In the genomic region with DNA sequence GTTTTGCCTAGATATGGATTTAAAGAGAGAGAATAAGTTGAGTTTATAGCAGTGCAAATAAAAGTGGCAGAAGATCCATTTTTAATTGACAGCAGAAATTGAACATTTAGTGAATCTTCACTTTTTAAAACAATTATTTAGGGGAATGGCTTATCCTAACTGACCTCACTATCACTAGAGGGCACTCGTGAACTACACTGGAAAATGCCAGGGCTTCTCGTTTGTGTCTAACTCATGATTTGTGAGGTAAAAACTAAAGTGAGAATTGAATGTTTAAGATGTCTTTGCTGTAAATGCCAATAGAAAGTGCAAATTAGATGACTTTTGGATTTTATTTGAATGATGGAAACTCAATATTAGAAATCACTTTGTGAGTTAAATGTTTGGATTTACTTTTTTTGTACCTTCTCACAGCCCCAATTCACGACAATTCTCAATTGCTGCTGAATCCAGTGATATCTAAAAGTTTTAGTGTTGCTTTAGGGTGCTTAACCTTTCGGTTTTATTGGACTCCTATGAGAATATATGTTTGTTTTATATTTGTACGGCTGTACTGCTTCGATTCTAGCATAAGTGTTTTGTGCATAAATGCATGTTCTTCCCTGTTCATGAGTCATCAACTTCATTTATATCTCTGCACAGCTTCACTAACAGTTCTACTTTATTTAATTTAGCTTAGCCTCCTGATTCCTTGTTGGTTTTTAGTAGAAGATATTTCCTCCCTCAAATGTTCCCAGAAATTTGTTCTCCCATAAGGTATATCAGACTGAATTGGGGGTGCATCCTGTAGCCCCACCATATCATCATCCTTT, we compare ENCODE assay signal across 8 cellular contexts.
A peak's percentile ranks its signal among the peaks of the same experiment; 100 is the strongest.
DNase-seq lines count a peak whose midpoint lies in the region; ATAC-seq, FAIRE-seq and TF ChIP-seq lines count a peak whose summit lies in the region.

No MANE protein-coding gene starts in this region.

- no TSS peak for BruUV-seq in PC-3 (replicated peaks; lab: Mats Ljungman, UMichigan)
- no TSS peak for BruUV-seq in endothelial cell of umbilical vein (replicated peaks; lab: Mats Ljungman, UMichigan)

- no peak for TF ChIP-seq POLR2A in endothelial cell of umbilical vein (IDR thresholded peaks at IDR 0.05; ENCODE audit: low read depth, low read length)

- CTCF ChIA-PET in PC-3 (lab: Charles Lee) (interaction anchor here (0.6 kb wide), 1 partner anchor 673 kb away, joined by 3 read pairs; no protein-coding TSS in a partner anchor), endothelial cell of umbilical vein (lab: Charles Lee) (interaction anchor here (0.8 to 4.0 kb wide), 15 partner anchors 12 to 747 kb away, joined by 3 to 46 read pairs (median 4); a partner anchor contains a TSS)

- dilution Hi-C loops in endothelial cell of umbilical vein (cut with MboI; ENCODE audit: extremely low pct_ligation_motif_present, low sequenced_read_pairs) = loop anchor here (25.0 kb wide), 1 partner anchor 352 kb away; no protein-coding TSS in a partner anchor

- H3K4me1 Mint-ChIP-seq in neural crest cell = no peaks in the 10 kb centered on the region

- H3K4me1 ChIP-seq in PC-3 (ENCODE audit: insufficient read depth, low read length) (no peaks in the 10 kb centered on the region), endothelial cell of umbilical vein (ENCODE audit: control insufficient read depth, extremely low read depth, insufficient read depth, low read length) (no peaks in the 10 kb centered on the region)

- H3K9me3 ChIP-seq in PC-3 (ENCODE audit: low read length) (no peaks in the 10 kb centered on the region), endothelial cell of umbilical vein (replicated peaks; ENCODE audit: control insufficient read depth, insufficient read depth, low read length) (no peaks in the 10 kb centered on the region)

- ATAC-seq in PC-3 = peak; percentile 67

- no peak overlapping the region for H3K9ac ChIP-seq in PC-3 (ENCODE audit: low read length)
- no peak overlapping the region for H3K9ac ChIP-seq in endothelial cell of umbilical vein (replicated peaks; ENCODE audit: extremely low read depth, insufficient read depth, low read length)

- peak; percentile 85 for FAIRE-seq in endothelial cell of umbilical vein (lab: Jason Lieb, UNC)

- H3K27me3 Mint-ChIP-seq in neural crest cell (ENCODE audit: low read depth) = peaks cover 45% of the 10 kb centered on the region

- H3K27me3 ChIP-seq in PC-3 (ENCODE audit: low read length) (no peaks in the 10 kb centered on the region), endothelial cell of umbilical vein (ENCODE audit: control insufficient read depth in 2 of 2, insufficient read depth in 2 of 2, low read length in 2 of 2) (peaks cover 6 to 21% of the 10 kb centered on the region in 2 experiments)

- H3K27ac ChIP-seq in PC-3 (ENCODE audit: low read length) = no peak overlapping the region
- H3K27ac ChIP-seq in endothelial cell of umbilical vein (ENCODE audit: insufficient read depth, low read depth, low read length) = no peak overlapping the region

- H3K4me2 ChIP-seq in PC-3 (ENCODE audit: low read length) = no peak overlapping the region
- H3K4me2 ChIP-seq in endothelial cell of umbilical vein (ENCODE audit: insufficient read depth, low read length) = no peak overlapping the region

- H3K9me2 ChIP-seq in PC-3 (replicated peaks; ENCODE audit: low read length) = no peaks in the 10 kb centered on the region

- no peaks in the 10 kb centered on the region for H3K9me3 Mint-ChIP-seq in neural crest cell

- intact Hi-C loops in PC-3 (cut with micrococcal nuclease) = loop anchor here (1.0 to 10.0 kb wide), 5 partner anchors 322 to 742 kb away; no protein-coding TSS in a partner anchor
- intact Hi-C loops in endothelial cell of umbilical vein (cut with micrococcal nuclease) = loop anchor here (1.0 to 10.0 kb wide), 7 partner anchors 322 to 1223 kb away; no protein-coding TSS in a partner anchor

- H3K36me3 ChIP-seq in PC-3 (ENCODE audit: low read depth, low read length) (no peaks in the 10 kb centered on the region), endothelial cell of umbilical vein (ENCODE audit: control insufficient read depth in 2 of 2, extremely low read depth in 1 of 2, insufficient read depth in 2 of 2, low read length in 2 of 2) (no peaks in the 10 kb centered on the region)

- H3K9me1 ChIP-seq in endothelial cell of umbilical vein (replicated peaks; ENCODE audit: control insufficient read depth, extremely low read depth, insufficient read depth, low read length) = no peaks in the 10 kb centered on the region

- H4K20me1 ChIP-seq in PC-3 (ENCODE audit: low read length) (no peaks in the 10 kb centered on the region), endothelial cell of umbilical vein (replicated peaks; ENCODE audit: control insufficient read depth, extremely low read depth, insufficient read depth, low read length) (no peaks in the 10 kb centered on the region)

- H3K27ac Mint-ChIP-seq in neural crest cell (ENCODE audit: unreplicated experiment) = no peak overlapping the region

- H3K79me2 ChIP-seq in PC-3 (ENCODE audit: low read length) = no peaks in the 10 kb centered on the region
- no peaks in the 10 kb centered on the region for H3K79me2 ChIP-seq in endothelial cell of umbilical vein (ENCODE audit: control insufficient read depth, insufficient read depth, low read length)

- H3K4me3 Mint-ChIP-seq in neural crest cell = no peak overlapping the region

- H3K36me3 Mint-ChIP-seq in neural crest cell (ENCODE audit: low read depth) = no peaks in the 10 kb centered on the region

- DNase-seq in DMS53 treated with DMSO at 0.1 percent for 48 hours (lab: John Stamatoyannopoulos, UW; ENCODE audit: unreplicated experiment) (peak; percentile 41), HT-29 (ENCODE audit: low spot score) (peak; percentile 71), PC-3 (peak; percentile 72), endothelial cell of umbilical vein (ENCODE audit: low read depth, low spot score) (peak; percentile 60), neural crest cell (ENCODE audit: low read depth, low spot score) (peak; percentile 41), mesenteric fat pad (ENCODE audit: low spot score) (no peak), NCI-H187 treated with DMSO at 0.1 percent for 48 hours (lab: John Stamatoyannopoulos, UW) (no peak), ureter (ENCODE audit: low spot score) (no peak)

- H2AFZ ChIP-seq in PC-3 (ENCODE audit: low read length) = no peak overlapping the region
- H2AFZ ChIP-seq in endothelial cell of umbilical vein (ENCODE audit: low read depth, low read length) = no peak overlapping the region

- no peaks in the 10 kb centered on the region for H3F3A ChIP-seq in PC-3 (ENCODE audit: low read length, unreplicated experiment)

- TF ChIP-seq CTCF in PC-3 (conservative IDR thresholded peaks at IDR 0.05; ENCODE audit: low read depth, low read length) = peak; percentile 87
- TF ChIP-seq CTCF in endothelial cell of umbilical vein (IDR thresholded peaks at IDR 0.05; ENCODE audit: extremely low read depth in 1 of 2, insufficient read depth in 1 of 2, low read depth in 1 of 2, low read length in 2 of 2) = peak; percentile 47 to 59
- TF ChIP-seq CTCF in neural crest cell (conservative IDR thresholded peaks at IDR 0.05) = peak; percentile 85

- POLR2A ChIA-PET in PC-3 (lab: Charles Lee; ENCODE audit: unreplicated experiment) = no interaction called here
- POLR2A ChIA-PET in endothelial cell of umbilical vein (lab: Charles Lee) = no interaction called here

- no peak overlapping the region for H3K4me3 ChIP-seq in PC-3 (ENCODE audit: low read length)
- H3K4me3 ChIP-seq in endothelial cell of umbilical vein (replicated peaks in 1 of 3; ENCODE audit: insufficient read depth in 1 of 3, low read depth in 1 of 3, low read length in 3 of 3) = no peak overlapping the region

TF ChIP-seq in endothelial cell of umbilical vein, 7 proteins besides CTCF, POLR2A, EP300 and RAD21:
- TF ChIP-seq POLR2AphosphoS5 (IDR thresholded peaks at IDR 0.05; ENCODE audit: insufficient read depth, low read depth, low read length) (no peak), EZH2 (IDR thresholded peaks at IDR 0.05; ENCODE audit: borderline replicate concordance, low read depth, low read length, severe bottlenecking) (no peak), FOS (IDR thresholded peaks at IDR 0.05; ENCODE audit: borderline replicate concordance, insufficient read depth, low read length) (peak; percentile 37), MYC (IDR thresholded peaks at IDR 0.05; ENCODE audit: low read depth, low read length) (no peak), JUN (IDR thresholded peaks at IDR 0.05; ENCODE audit: borderline replicate concordance, insufficient read depth, insufficient read length, low read depth) (no peak)
- TF ChIP-seq, protein P1, sequence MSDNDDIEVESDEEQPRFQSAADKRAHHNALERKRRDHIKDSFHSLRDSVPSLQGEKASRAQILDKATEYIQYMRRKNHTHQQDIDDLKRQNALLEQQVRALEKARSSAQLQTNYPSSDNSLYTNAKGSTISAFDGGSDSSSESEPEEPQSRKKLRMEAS (IDR thresholded peaks at IDR 0.05; ENCODE audit: insufficient read depth, insufficient read length) = no peak
TF ChIP-seq in endothelial cell of umbilical vein: peak in this region for 1.

Comparison
In these comparisons a context has a peak if more than half of its experiments do, and no peak if none do; other contexts are left out.
1. DNase-seq: peak in DMS53 treated with DMSO at 0.1 percent for 48 hours (single experiment), HT-29 (single experiment), PC-3 (single experiment), endothelial cell of umbilical vein (single experiment) and neural crest cell (single experiment); none in mesenteric fat pad (single experiment), NCI-H187 treated with DMSO at 0.1 percent for 48 hours (single experiment) and ureter (single experiment).
2. Peak in every context shown above with its lines, with median percentiles within 50 percentile points of each other: CTCF ChIP-seq.